2 cellular contexts compared by ENCODE assay signal in genomic region chr7:104175336-104175984, GRCh38.
TF ChIP-seq lines count a peak whose summit lies in the region.

No MANE protein-coding gene starts in this region.

TF ChIP-seq in IMR-90, 13 proteins besides CTCF, POLR2A, EP300 and RAD21:
- TF ChIP-seq MXI1 (IDR thresholded peaks at IDR 0.05; ENCODE audit: borderline replicate concordance, low read depth, low read length) (no peak), CEBPB (IDR thresholded peaks at IDR 0.05; ENCODE audit: low read depth, low read length) (no peak), MAZ (IDR thresholded peaks at IDR 0.05; ENCODE audit: borderline replicate concordance, low read depth, low read length) (no peak), RCOR1 (IDR thresholded peaks at IDR 0.05; ENCODE audit: insufficient replicate concordance, low read length) (no peak), MAFK (IDR thresholded peaks at IDR 0.05; ENCODE audit: low read depth, low read length) (no peak), CHD1 (IDR thresholded peaks at IDR 0.05; ENCODE audit: low read depth, low read length) (no peak), FOS (IDR thresholded peaks at IDR 0.05; ENCODE audit: low read depth, low read length) (no peak), RFX5 (IDR thresholded peaks at IDR 0.05; ENCODE audit: low read depth, low read length) (no peak), USF2 (IDR thresholded peaks at IDR 0.05; ENCODE audit: low read depth, low read length) (no peak), BHLHE40 (IDR thresholded peaks at IDR 0.05; ENCODE audit: low read depth, low read length) (no peak), NFE2L2 (IDR thresholded peaks at IDR 0.05; ENCODE audit: low read depth, low read length) (no peak), SMC3 (IDR thresholded peaks at IDR 0.05; ENCODE audit: low read depth, low read length) (no peak)
- TF ChIP-seq, protein P1, sequence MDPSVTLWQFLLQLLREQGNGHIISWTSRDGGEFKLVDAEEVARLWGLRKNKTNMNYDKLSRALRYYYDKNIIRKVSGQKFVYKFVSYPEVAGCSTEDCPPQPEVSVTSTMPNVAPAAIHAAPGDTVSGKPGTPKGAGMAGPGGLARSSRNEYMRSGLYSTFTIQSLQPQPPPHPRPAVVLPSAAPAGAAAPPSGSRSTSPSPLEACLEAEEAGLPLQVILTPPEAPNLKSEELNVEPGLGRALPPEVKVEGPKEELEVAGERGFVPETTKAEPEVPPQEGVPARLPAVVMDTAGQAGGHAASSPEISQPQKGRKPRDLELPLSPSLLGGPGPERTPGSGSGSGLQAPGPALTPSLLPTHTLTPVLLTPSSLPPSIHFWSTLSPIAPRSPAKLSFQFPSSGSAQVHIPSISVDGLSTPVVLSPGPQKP (IDR thresholded peaks at IDR 0.05; ENCODE audit: borderline replicate concordance, low read depth, low read length) = no peak

TF ChIP-seq in H1, 55 proteins besides CTCF, POLR2A, EP300 and RAD21:
- TF ChIP-seq CHD7 (IDR thresholded peaks at IDR 0.05; ENCODE audit: insufficient replicate concordance, low read length) = peak; percentile 59
- TF ChIP-seq USF2 (IDR thresholded peaks at IDR 0.05; ENCODE audit: low read length) = no peak
- TF ChIP-seq KDM5A (IDR thresholded peaks at IDR 0.05; ENCODE audit: low read length) = no peak
- no peak for TF ChIP-seq SP4 (IDR thresholded peaks at IDR 0.05; ENCODE audit: low read length)
- no peak for TF ChIP-seq SIX5 (IDR thresholded peaks at IDR 0.05; ENCODE audit: low read depth, low read length)
